Comparison of ENCODE assay signal across 10 cellular contexts in genomic region chr2:12293868-12294267, GRCh38.
DNase-seq lines count a peak whose midpoint lies in the region; ATAC-seq and TF ChIP-seq lines count a peak whose summit lies in the region.
"Had no signal": no experiment of that assay in that cellular context is flagged by ENCODE, and none has a peak within 500 bp of the region (broad histone marks: within the 10 kb centered on the region; RNA-seq: fewer than 3 reads in every experiment).

No MANE protein-coding gene starts in this region.

- H3K9me3 Mint-ChIP-seq in activated naive CD8-positive, alpha-beta T cell treated with anti-CD3 and anti-CD28 coated beads for 36 hours: peaks cover 4% of the 10 kb centered on the region

- peak overlapping the region; percentile 63 for H3K27ac Mint-ChIP-seq in activated naive CD8-positive, alpha-beta T cell treated with anti-CD3 and anti-CD28 coated beads for 36 hours

- ATAC-seq in GM18519 (IDR thresholded peaks at IDR 0.05; ENCODE audit: low FRiP score, unreplicated experiment) (peak; percentile 95), GM21360 (IDR thresholded peaks at IDR 0.05; ENCODE audit: unreplicated experiment) (peak; percentile 97), HG03097 (IDR thresholded peaks at IDR 0.05; ENCODE audit: low FRiP score, unreplicated experiment) (peak; percentile 95), Right ventricle myocardium inferior (no peak), SK-N-SH treated with all-trans-retinoic acid at 6 μM for 48 hours (no peak)
- ATAC-seq: left colon, right lobe of liver had no signal

- peak; percentile 3 for DNase-seq in activated naive CD8-positive, alpha-beta T cell treated with anti-CD3 and anti-CD28 coated beads for 36 hours
- no peak for DNase-seq in anterior cingulate cortex (lab: John Stamatoyannopoulos, UW)
- DNase-seq in NCI-H187 (lab: John Stamatoyannopoulos, UW): no peak
- DNase-seq in Right ventricle myocardium inferior (ENCODE audit: missing footprints): no peak
- DNase-seq: left colon, right lobe of liver had no signal

- H3K36me3 Mint-ChIP-seq in activated naive CD8-positive, alpha-beta T cell treated with anti-CD3 and anti-CD28 coated beads for 36 hours: peaks cover 2% of the 10 kb centered on the region

- peaks cover 6% of the 10 kb centered on the region for H3K27me3 Mint-ChIP-seq in activated naive CD8-positive, alpha-beta T cell treated with anti-CD3 and anti-CD28 coated beads for 36 hours

- H3K4me3 Mint-ChIP-seq in activated naive CD8-positive, alpha-beta T cell treated with anti-CD3 and anti-CD28 coated beads for 36 hours: no peak overlapping the region

- H3K4me1 Mint-ChIP-seq in activated naive CD8-positive, alpha-beta T cell treated with anti-CD3 and anti-CD28 coated beads for 36 hours: peaks cover 31% of the 10 kb centered on the region

- intact Hi-C loops in Right ventricle myocardium inferior (cut with DNase I): no loop called here

TF ChIP-seq in SK-N-SH treated with all-trans-retinoic acid at 6 μM for 48 hours, 23 proteins besides CTCF, POLR2A, EP300 and RAD21:
- no peak for TF ChIP-seq RARB (CRISPR knock-in tag; IDR thresholded peaks at IDR 0.05)
- TF ChIP-seq ZC3H10 (CRISPR knock-in tag; IDR thresholded peaks at IDR 0.05): no peak
- TF ChIP-seq ZNF70 (CRISPR knock-in tag; IDR thresholded peaks at IDR 0.05): no peak
- TF ChIP-seq, protein P1, sequence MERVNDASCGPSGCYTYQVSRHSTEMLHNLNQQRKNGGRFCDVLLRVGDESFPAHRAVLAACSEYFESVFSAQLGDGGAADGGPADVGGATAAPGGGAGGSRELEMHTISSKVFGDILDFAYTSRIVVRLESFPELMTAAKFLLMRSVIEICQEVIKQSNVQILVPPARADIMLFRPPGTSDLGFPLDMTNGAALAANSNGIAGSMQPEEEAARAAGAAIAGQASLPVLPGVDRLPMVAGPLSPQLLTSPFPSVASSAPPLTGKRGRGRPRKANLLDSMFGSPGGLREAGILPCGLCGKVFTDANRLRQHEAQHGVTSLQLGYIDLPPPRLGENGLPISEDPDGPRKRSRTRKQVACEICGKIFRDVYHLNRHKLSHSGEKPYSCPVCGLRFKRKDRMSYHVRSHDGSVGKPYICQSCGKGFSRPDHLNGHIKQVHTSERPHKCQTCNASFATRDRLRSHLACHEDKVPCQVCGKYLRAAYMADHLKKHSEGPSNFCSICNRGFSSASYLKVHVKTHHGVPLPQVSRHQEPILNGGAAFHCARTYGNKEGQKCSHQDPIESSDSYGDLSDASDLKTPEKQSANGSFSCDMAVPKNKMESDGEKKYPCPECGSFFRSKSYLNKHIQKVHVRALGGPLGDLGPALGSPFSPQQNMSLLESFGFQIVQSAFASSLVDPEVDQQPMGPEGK (CRISPR knock-in tag; IDR thresholded peaks at IDR 0.05; ENCODE audit: borderline replicate concordance): no peak
- no peak for TF ChIP-seq SNAI2 (CRISPR knock-in tag; IDR thresholded peaks at IDR 0.05)

Comparison
In these comparisons a context has a peak if more than half of its experiments do, and no peak if none do; other contexts are left out.
1. ATAC-seq: peak in GM18519 (single experiment), GM21360 (single experiment) and HG03097 (single experiment); none in Right ventricle myocardium inferior (single experiment) and SK-N-SH treated with all-trans-retinoic acid at 6 μM for 48 hours (single experiment).